1 cellular context compared by ENCODE assay signal in genomic region chr15:77991658-77992201, GRCh38.
TF ChIP-seq lines count a peak whose summit lies in the region.
"Not testable (repeated sequence)": the region's sequence is repeated elsewhere in the genome, so short reads cannot be mapped to it uniquely, and the experiment has no call there.

No MANE protein-coding gene starts in this region.

TF ChIP-seq in HepG2, 621 proteins besides CTCF, POLR2A, EP300 and RAD21 (continued from another document):
- peak; percentile 80 for TF ChIP-seq UBTF (CRISPR knock-in tag; IDR thresholded peaks at IDR 0.05)
- TF ChIP-seq LCORL (IDR thresholded peaks at IDR 0.05); HNF4G (IDR thresholded peaks at IDR 0.05; ENCODE audit: borderline replicate concordance, low read depth, low read length): not testable (repeated sequence)
- 0 out of 2 replicates have a peak, but pooled peaks have one; percentile 27 for TF ChIP-seq LCORL (CRISPR knock-in tag; IDR thresholded peaks at IDR 0.05)
- TF ChIP-seq TFAP4 (IDR thresholded peaks at IDR 0.05; ENCODE audit: borderline replicate concordance, low read depth) = peak; percentile 50; the same call in 1 of the 2 replicates
- peak; percentile 74 for TF ChIP-seq ZFX (CRISPR knock-in tag; IDR thresholded peaks at IDR 0.05; ENCODE audit: low read depth)
- TF ChIP-seq HNF4G (CRISPR knock-in tag; IDR thresholded peaks at IDR 0.05; ENCODE audit: borderline replicate concordance, low read depth) = 0 out of 2 replicates have a peak, but pooled peaks have one; percentile 35
- TF ChIP-seq MAX (IDR thresholded peaks at IDR 0.05) = peak; percentile 36; the same call in 1 of the 2 replicates
